ENCODE assay signal across 9 cellular contexts in the genomic region with DNA sequence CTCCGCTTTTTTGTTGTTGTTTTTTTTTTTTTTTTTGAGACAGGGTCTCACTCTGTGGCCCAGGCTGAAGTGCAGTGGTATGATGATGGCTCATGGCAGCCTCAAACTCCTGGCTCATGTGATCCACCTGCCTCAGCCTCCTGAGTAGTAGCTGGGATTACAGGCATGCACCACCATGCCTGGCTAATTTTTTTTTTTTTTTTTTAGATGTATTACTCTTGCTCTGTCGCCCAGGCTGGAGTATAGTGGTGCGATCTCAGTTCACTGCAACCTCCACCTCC. TPM values are rescaled to one million over a fixed set of nuclear protein-coding genes. Genes with fewer than 3 reads are reported as not detected.
A peak's percentile ranks its signal among the peaks of the same experiment; 100 is the strongest.
DNase-seq lines count a peak whose midpoint lies in the region; ATAC-seq and TF ChIP-seq lines count a peak whose summit lies in the region.
"Not testable (repeated sequence)": the region's sequence is repeated elsewhere in the genome, so short reads cannot be mapped to it uniquely, and the experiment has no call there.
"Had no signal": no experiment of that assay in that cellular context is flagged by ENCODE, and none has a peak within 500 bp of the region (broad histone marks: within the 10 kb centered on the region; RNA-seq: fewer than 3 reads in every experiment).

No MANE protein-coding gene starts in this region.

- not testable (repeated sequence) for H3K9me3 ChIP-seq in PC-9 (ENCODE audit: insufficient read depth, low read depth); hepatocyte (ENCODE audit: low read depth); muscle layer of duodenum (ENCODE audit: control insufficient read depth in 1 of 2, low read length in 2 of 2); skeletal muscle satellite cell (replicated peaks; ENCODE audit: low read length); vagina

- H4K20me1 ChIP-seq in PC-9 (ENCODE audit: insufficient read depth); hepatocyte (ENCODE audit: insufficient read depth, poor library complexity, severe bottlenecking): not testable (repeated sequence)

- H2AFZ ChIP-seq in PC-9, hepatocyte: not testable (repeated sequence)

- not testable (repeated sequence) for TF ChIP-seq POLR2A in vagina (IDR thresholded peaks at IDR 0.05)

- POLR2A ChIA-PET in PC-9 (lab: Charles Lee; ENCODE audit: unreplicated experiment): interaction anchor here (0.7 to 1.1 kb wide), 2 partner anchors 26 to 46 kb away, joined by 3 to 6 read pairs; a partner anchor contains a TSS

- H3K4me1 ChIP-seq in PC-9 (replicated peaks; ENCODE audit: insufficient read depth) (peaks cover 32% of the 10 kb centered on the region), skeletal muscle satellite cell (ENCODE audit: control insufficient read depth, insufficient read depth, low read length) (peaks cover 27% of the 10 kb centered on the region), vagina (peaks cover 23% of the 10 kb centered on the region)
- H3K4me1 ChIP-seq in hepatocyte (ENCODE audit: insufficient read depth); muscle layer of duodenum (ENCODE audit: control insufficient read depth in 1 of 2, insufficient read depth in 2 of 2, low read length in 2 of 2): not testable (repeated sequence)

- peaks cover 37% of the 10 kb centered on the region for H3K4me1 Mint-ChIP-seq in CD14-positive monocyte
- peaks cover 14% of the 10 kb centered on the region for H3K4me1 Mint-ChIP-seq in activated T-helper 17 cell treated with anti-CD3 and anti-CD28 coated beads, Interleukin-2, amount 50 U/mL, for 72 hours
- H3K4me1 Mint-ChIP-seq in dendritic cell treated with granulocyte-macrophage colony-stimulating factor and Interleukin-4, amounts not matched to agents 40 ng/mL and 50 ng/mL, for 4 days (ENCODE audit: low read depth): peaks cover 28% of the 10 kb centered on the region

- H3K36me3 Mint-ChIP-seq in CD14-positive monocyte; dendritic cell treated with granulocyte-macrophage colony-stimulating factor and Interleukin-4, amounts not matched to agents 40 ng/mL and 50 ng/mL, for 4 days (ENCODE audit: low read depth): not testable (repeated sequence)
- peaks cover 31% of the 10 kb centered on the region for H3K36me3 Mint-ChIP-seq in activated T-helper 17 cell treated with anti-CD3 and anti-CD28 coated beads, Interleukin-2, amount 50 U/mL, for 72 hours (ENCODE audit: low read depth)

- H3K79me2 ChIP-seq in PC-9 (ENCODE audit: low read depth) (peaks cover 35% of the 10 kb centered on the region), hepatocyte (peaks cover 27% of the 10 kb centered on the region)

- CTCF ChIA-PET in PC-9 (lab: Charles Lee): interaction anchor here (0.6 to 0.7 kb wide), 4 partner anchors 22 to 1397 kb away, joined by 3 to 8 read pairs (median 4); no protein-coding TSS in a partner anchor

- not testable (repeated sequence) for H3K27me3 Mint-ChIP-seq in CD14-positive monocyte (ENCODE audit: low read depth in 3 of 3); activated T-helper 17 cell treated with anti-CD3 and anti-CD28 coated beads, Interleukin-2, amount 50 U/mL, for 72 hours; dendritic cell treated with granulocyte-macrophage colony-stimulating factor and Interleukin-4, amounts not matched to agents 40 ng/mL and 50 ng/mL, for 4 days

- not testable (repeated sequence) for BruUV-seq in PC-9 (replicated peaks; lab: Mats Ljungman, UMichigan)

- WGBS in hepatocyte (ENCODE audit: low lambda C conversion rate, missing lambda C conversion rate): 100% methylated on average over 3 of the region's 3 CpGs

- ATAC-seq in activated T-helper 17 cell treated with anti-CD3 and anti-CD28 coated beads, Interleukin-2, amount 50 U/mL, for 72 hours (replicated peaks): not testable (repeated sequence)

- peaks cover 40% of the 10 kb centered on the region for H3F3A ChIP-seq in PC-9 (ENCODE audit: insufficient read depth, low read depth)

- intact Hi-C loops in CD14-positive monocyte (cut with micrococcal nuclease); PC-9 (cut with micrococcal nuclease; ENCODE audit: unreplicated experiment); dendritic cell treated with granulocyte-macrophage colony-stimulating factor and Interleukin-4, amounts not matched to agents 40 ng/mL and 50 ng/mL, for 4 days (cut with micrococcal nuclease); vagina (cut with DNase I): not testable (repeated sequence)

- not testable (repeated sequence) for TF ChIP-seq CTCF in CD14-positive monocyte (IDR thresholded peaks at IDR 0.05); PC-9 (conservative IDR thresholded peaks at IDR 0.05); hepatocyte (IDR thresholded peaks at IDR 0.05; ENCODE audit: poor library complexity); vagina (IDR thresholded peaks at IDR 0.05)

- peak overlapping the region; percentile 61; the same call in 1 of the 2 replicates for H3K4me2 ChIP-seq in PC-9
- not testable (repeated sequence) for H3K4me2 ChIP-seq in hepatocyte; skeletal muscle satellite cell (ENCODE audit: low read length)

- not testable (repeated sequence) for H3K9me3 Mint-ChIP-seq in CD14-positive monocyte; activated T-helper 17 cell treated with anti-CD3 and anti-CD28 coated beads, Interleukin-2, amount 50 U/mL, for 72 hours; dendritic cell treated with granulocyte-macrophage colony-stimulating factor and Interleukin-4, amounts not matched to agents 40 ng/mL and 50 ng/mL, for 4 days

- H3K27ac ChIP-seq in PC-9 (peak overlapping the region; percentile 88), hepatocyte (peak overlapping the region; percentile 90), muscle layer of duodenum (ENCODE audit: low read length) (peak overlapping the region; percentile 49), vagina (peak overlapping the region; percentile 69)

- not testable (repeated sequence) for H3K4me3 ChIP-seq in PC-9; hepatocyte; muscle layer of duodenum (ENCODE audit: low read depth in 1 of 2, low read length in 2 of 2); skeletal muscle satellite cell (ENCODE audit: low read length); vagina

- not testable (repeated sequence) for H3K27me3 ChIP-seq in PC-9 (ENCODE audit: insufficient read depth, low read depth); hepatocyte; muscle layer of duodenum (ENCODE audit: low read depth, low read length); skeletal muscle satellite cell (ENCODE audit: control insufficient read depth, insufficient read depth, low read length); vagina

- DNase-seq in CD14-positive monocyte (ENCODE audit: low spot score); PC-9; hepatocyte (ENCODE audit: low spot score); vagina (ENCODE audit: extremely low spot score in 2 of 2): not testable (repeated sequence)

- peak overlapping the region; percentile 60 for H3K9ac ChIP-seq in skeletal muscle satellite cell (ENCODE audit: low read depth, low read length)

- not testable (repeated sequence) for H3K4me3 Mint-ChIP-seq in CD14-positive monocyte; dendritic cell treated with granulocyte-macrophage colony-stimulating factor and Interleukin-4, amounts not matched to agents 40 ng/mL and 50 ng/mL, for 4 days
- H3K4me3 Mint-ChIP-seq in activated T-helper 17 cell treated with anti-CD3 and anti-CD28 coated beads, Interleukin-2, amount 50 U/mL, for 72 hours: peak overlapping the region; percentile 65

- H3K9me2 ChIP-seq in PC-9 (ENCODE audit: insufficient read depth); hepatocyte (replicated peaks; ENCODE audit: insufficient read depth): not testable (repeated sequence)

- not testable (repeated sequence) for H3K36me3 ChIP-seq in PC-9 (ENCODE audit: low read depth); hepatocyte (replicated peaks; ENCODE audit: insufficient read depth, low read depth); muscle layer of duodenum (ENCODE audit: control insufficient read depth in 1 of 2, insufficient read depth in 2 of 2, low read length in 2 of 2); skeletal muscle satellite cell (ENCODE audit: insufficient read depth, low read length); vagina

- H3K27ac Mint-ChIP-seq in CD14-positive monocyte: peak overlapping the region; percentile 92 to 98 (median 94)
- H3K27ac Mint-ChIP-seq in activated T-helper 17 cell treated with anti-CD3 and anti-CD28 coated beads, Interleukin-2, amount 50 U/mL, for 72 hours: peak overlapping the region; percentile 89
- peak overlapping the region; percentile 34 for H3K27ac Mint-ChIP-seq in dendritic cell treated with granulocyte-macrophage colony-stimulating factor and Interleukin-4, amounts not matched to agents 40 ng/mL and 50 ng/mL, for 4 days

RNA-seq across cellular contexts. Expression of a gene that starts 24.0 kb away (rescaled TPM):
- polyA plus RNA-seq in CD14-positive monocyte (10 to 100 TPM; 38.5 to 40.3 TPM), hepatocyte (70.8 and 86.5 TPM in 2 replicates)
- total RNA-seq in PC-9 (2021) (229 and 263 TPM in 2 replicates), hepatocyte (101 and 148 TPM in 2 replicates), vagina (117 TPM)
- total RNA-seq in activated T-helper 17 cell treated with anti-CD3 and anti-CD28 coated beads, Interleukin-2, amount 50 U/mL, for 72 hours: 100 to 1,000 TPM; 136 to 199 TPM
- 71.9 and 79.3 TPM in 2 replicates for total RNA-seq in skeletal muscle satellite cell (2012; rRNA removed)

RNA-seq across cellular contexts. Expression of a gene that starts 26.0 kb away (rescaled TPM):
- polyA plus RNA-seq in CD14-positive monocyte (100 to 1,000 TPM; 287 to 301 TPM), hepatocyte (150 and 181 TPM in 2 replicates)
- total RNA-seq in PC-9 (2021) (145 and 178 TPM in 2 replicates), hepatocyte (302 and 388 TPM in 2 replicates), vagina (181 TPM)
- 100 to 1,000 TPM; 235 to 351 TPM for total RNA-seq in activated T-helper 17 cell treated with anti-CD3 and anti-CD28 coated beads, Interleukin-2, amount 50 U/mL, for 72 hours
- 285 and 293 TPM in 2 replicates for total RNA-seq in skeletal muscle satellite cell (2012; rRNA removed)

RNA-seq across cellular contexts. Expression of a gene that starts 56.2 kb away (rescaled TPM):
- polyA plus RNA-seq in CD14-positive monocyte (1 to 10 TPM; 2.5 to 2.8 TPM), hepatocyte (19.7 and 28.0 TPM in 2 replicates)
- total RNA-seq in PC-9 (2021) (67.9 and 76.7 TPM in 2 replicates), hepatocyte (3.7 and 8.1 TPM in 2 replicates), vagina (64.6 TPM)
- under 1 TPM; 0.29 to 0.37 TPM for total RNA-seq in activated T-helper 17 cell treated with anti-CD3 and anti-CD28 coated beads, Interleukin-2, amount 50 U/mL, for 72 hours
- total RNA-seq in skeletal muscle satellite cell (2012; rRNA removed): 12.9 and 14.6 TPM in 2 replicates
- total RNA-seq: HT-29 had no signal

Comparison
In these comparisons a context has a peak if more than half of its experiments do, and no peak if none do; other contexts are left out.
1. H3K27ac Mint-ChIP-seq: peak in every context shown above with its lines; median percentile 94 in CD14-positive monocyte; 89 in activated T-helper 17 cell treated with anti-CD3 and anti-CD28 coated beads, Interleukin-2, amount 50 U/mL, for 72 hours; 34 in dendritic cell treated with granulocyte-macrophage colony-stimulating factor and Interleukin-4, amounts not matched to agents 40 ng/mL and 50 ng/mL, for 4 days.